1 cellular context compared by ENCODE assay signal in genomic region chr1:156524985-156525590, GRCh38.
TF ChIP-seq lines count a peak whose summit lies in the region.

No MANE protein-coding gene starts in this region.

TF ChIP-seq in GM23338, 12 proteins besides CTCF, POLR2A, EP300 and RAD21 (continued from another document):
- TF ChIP-seq REST (IDR thresholded peaks at IDR 0.05; ENCODE audit: unreplicated experiment) (no peak), ZNF462 (CRISPR knock-in tag; IDR thresholded peaks at IDR 0.05) (no peak), STAT1 (IDR thresholded peaks at IDR 0.05; ENCODE audit: unreplicated experiment) (no peak), JUNB (IDR thresholded peaks at IDR 0.05; ENCODE audit: unreplicated experiment) (no peak), ZNF114 (CRISPR knock-in tag; IDR thresholded peaks at IDR 0.05) (no peak), ETS1 (IDR thresholded peaks at IDR 0.05) (no peak), EZH2 (IDR thresholded peaks at IDR 0.05; ENCODE audit: low read depth, unreplicated experiment) (no peak), NANOG (IDR thresholded peaks at IDR 0.05; ENCODE audit: borderline replicate concordance) (no peak), EZH2phosphoT487 (IDR thresholded peaks at IDR 0.05; ENCODE audit: unreplicated experiment) (no peak), POLR2AphosphoS5 (IDR thresholded peaks at IDR 0.05; ENCODE audit: low read depth) (no peak), CREB1 (CRISPR knock-in tag; IDR thresholded peaks at IDR 0.05; ENCODE audit: low read depth) (no peak)
